ENCODE assay signal across 9 cellular contexts in the genomic region with DNA sequence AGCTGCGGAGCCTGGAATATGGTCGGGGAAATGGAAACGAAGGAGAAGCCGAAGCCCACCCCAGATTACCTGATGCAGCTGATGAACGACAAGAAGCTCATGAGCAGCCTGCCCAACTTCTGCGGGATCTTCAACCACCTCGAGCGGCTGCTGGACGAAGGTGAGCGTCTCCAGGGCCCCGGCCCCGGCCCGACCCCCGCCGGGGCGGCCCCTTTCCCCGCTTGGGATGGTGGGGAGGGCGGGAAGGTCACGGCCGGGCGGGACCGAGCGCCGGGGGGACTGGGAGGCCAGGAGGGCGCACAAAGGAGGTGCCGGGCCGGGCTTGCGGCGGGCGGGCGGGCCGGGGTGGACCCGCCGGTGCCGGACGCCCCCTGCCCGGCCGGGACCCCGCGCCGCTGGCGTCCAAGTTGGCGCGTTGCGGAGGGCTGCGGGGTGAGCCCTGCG. TPM values are rescaled to one million over a fixed set of nuclear protein-coding genes. Genes with fewer than 3 reads are reported as not detected.
A peak's percentile ranks its signal among the peaks of the same experiment; 100 is the strongest.
DNase-seq lines count a peak whose midpoint lies in the region; ATAC-seq, FAIRE-seq and TF ChIP-seq lines count a peak whose summit lies in the region.
"Had no signal": no experiment of that assay in that cellular context is flagged by ENCODE, and none has a peak within 500 bp of the region (broad histone marks: within the 10 kb centered on the region; RNA-seq: fewer than 3 reads in every experiment).

No MANE protein-coding gene starts in this region.

- peak overlapping the region; percentile 96 for H3K4me3 Mint-ChIP-seq in MCF 10A (ENCODE audit: unreplicated experiment)

- H2BK120ac ChIP-seq in mesendoderm (ENCODE audit: low read depth, low read length), result peak overlapping the region; percentile 82

- intact Hi-C loops in MCF 10A (cut with micrococcal nuclease) (loop anchor here (5.0 kb wide), 3 partner anchors 172 to 1832 kb away; no protein-coding TSS in a partner anchor), uterus (cut with DNase I; ENCODE audit: low total_unique reads) (no loop called here)

- H3K18ac ChIP-seq in mesendoderm (ENCODE audit: low read length), result peak overlapping the region; percentile 100

- TF ChIP-seq CTCF in AG04449 (IDR thresholded peaks at IDR 0.05; ENCODE audit: insufficient read depth, low read length, missing control alignments) (no peak), MCF 10A (IDR thresholded peaks at IDR 0.05; ENCODE audit: unreplicated experiment) (no peak), uterus (IDR thresholded peaks at IDR 0.05) (no peak)

- H3K36me3 ChIP-seq in mesendoderm (ENCODE audit: control insufficient read depth, insufficient read depth, low read length) (no peaks in the 10 kb centered on the region), uterus (no peaks in the 10 kb centered on the region)

- H3K27me3 ChIP-seq in mesendoderm (ENCODE audit: insufficient read depth, low read length, poor library complexity) (no peaks in the 10 kb centered on the region), uterus (no peaks in the 10 kb centered on the region)

- TF ChIP-seq POLR2A in uterus (IDR thresholded peaks at IDR 0.05), result no peak

- H3K9ac ChIP-seq in mesendoderm (ENCODE audit: low read length), result peak overlapping the region; percentile 85

- H3K27ac Mint-ChIP-seq in MCF 10A (ENCODE audit: low read depth, unreplicated experiment), result peak overlapping the region; percentile 93

- H4K8ac ChIP-seq in mesendoderm (ENCODE audit: low read depth, low read length), result peak overlapping the region; percentile 99

- CTCF ChIA-PET in AG04449 (lab: Yijun Ruan, JAX), result interaction anchor here (0.5 to 2.3 kb wide), 3 partner anchors 540 to 1831 kb away, joined by 3 to 11 read pairs (median 9); no protein-coding TSS in a partner anchor
- CTCF ChIA-PET in MCF 10A (lab: Yijun Ruan, JAX), result interaction anchor here (0.6 to 1.8 kb wide), 3 partner anchors 23 to 1537 kb away, joined by 3 to 8 read pairs (median 3); no protein-coding TSS in a partner anchor

- H3K27ac ChIP-seq in mesendoderm (ENCODE audit: low read depth, low read length), result peak overlapping the region; percentile 97
- H3K27ac ChIP-seq in uterus, result peak overlapping the region; percentile 100

- no CpG with 5 or more reads among the region's 47 CpGs for WGBS in mesendoderm (ENCODE audit: extremely low coverage, insufficient coverage, low lambda C conversion rate)

- no TSS peak for BruUV-seq in MCF 10A (replicated peaks; lab: Mats Ljungman, UMichigan)

- H3K4me3 ChIP-seq in AG04449 (ENCODE audit: low read depth, low read length) (peak overlapping the region; percentile 80), mesendoderm (ENCODE audit: low read length) (peak overlapping the region; percentile 80), uterus (peak overlapping the region; percentile 91 to 98)

- H3K23ac ChIP-seq in mesendoderm (ENCODE audit: low read length), result no peak overlapping the region

- H3K4me1 ChIP-seq in mesendoderm (ENCODE audit: control insufficient read depth, low read depth, low read length) (peaks cover 2% of the 10 kb centered on the region), uterus (no peaks in the 10 kb centered on the region)

- H2BK5ac ChIP-seq in mesendoderm (ENCODE audit: low read length), result no peak overlapping the region

- no peaks in the 10 kb centered on the region for H3K9me3 ChIP-seq in uterus

- no peak overlapping the region for H4K5ac ChIP-seq in mesendoderm (ENCODE audit: low read length)

- H3K36me3 Mint-ChIP-seq in MCF 10A (ENCODE audit: insufficient read depth, unreplicated experiment), result peaks cover 13% of the 10 kb centered on the region

- H3K4me1 Mint-ChIP-seq in MCF 10A (ENCODE audit: insufficient read depth, unreplicated experiment), result peaks cover 15% of the 10 kb centered on the region

- POLR2A ChIA-PET in AG04449 (lab: Yijun Ruan, JAX), result interaction anchor here (0.6 to 0.8 kb wide), 3 partner anchors 76 to 1500 kb away, joined by 3 read pairs; no protein-coding TSS in a partner anchor
- POLR2A ChIA-PET in MCF 10A (lab: Yijun Ruan, JAX), result interaction anchor here (0.6 to 7.1 kb wide), 8 partner anchors 13 to 983 kb away, joined by 3 to 45 read pairs (median 4); no protein-coding TSS in a partner anchor

- ATAC-seq in GM19397 (IDR thresholded peaks at IDR 0.05; ENCODE audit: unreplicated experiment), result peak; percentile 0
- ATAC-seq in HG02884 (IDR thresholded peaks at IDR 0.05; ENCODE audit: unreplicated experiment), result no peak

- FAIRE-seq in RCC 7860 (lab: Jason Lieb, UNC), result no peak
- FAIRE-seq: islet of Langerhans had no signal

- no peaks in the 10 kb centered on the region for H3K79me1 ChIP-seq in mesendoderm (ENCODE audit: low read length)

- peaks cover 28% of the 10 kb centered on the region for H3K79me2 ChIP-seq in mesendoderm (ENCODE audit: control insufficient read depth, insufficient read depth, low read length)

- H3K27me3 Mint-ChIP-seq in MCF 10A (ENCODE audit: insufficient read depth, unreplicated experiment), result no peaks in the 10 kb centered on the region

- H2BK15ac ChIP-seq in mesendoderm (replicated peaks; ENCODE audit: low read depth), result peak overlapping the region; percentile 67

- H3K9me3 Mint-ChIP-seq in MCF 10A (ENCODE audit: unreplicated experiment), result no peaks in the 10 kb centered on the region

- no peak overlapping the region for H2AK5ac ChIP-seq in mesendoderm (ENCODE audit: low read length)

- no peak for DNase-seq in AG04449 (ENCODE audit: low read depth, low spot score)
- peak; percentile 64 for DNase-seq in OCI-M1 (lab: John Stamatoyannopoulos, UW)
- DNase-seq in MCF 10A (ENCODE audit: unreplicated experiment), result peak; percentile 22
- DNase-seq in mesendoderm, result peak; percentile 59
- peak; percentile 23 to 41 for DNase-seq in uterus
- DNase-seq in RCC 7860 (ENCODE audit: low spot score), result no peak

- H3K4ac ChIP-seq in mesendoderm (ENCODE audit: low read depth, low read length), result peak overlapping the region; percentile 88

- no peak overlapping the region for H3K4me2 ChIP-seq in mesendoderm (ENCODE audit: low read length)

- peak overlapping the region; percentile 90 for H3K56ac ChIP-seq in mesendoderm (ENCODE audit: low read length)

RNA-seq across cellular contexts. Expression of gene QKI, which starts 0.7 kb away (rescaled TPM):
- total RNA-seq in MCF 10A (2022) (272 and 295 TPM in 2 replicates), uterus (100 to 1,000 TPM in 3 of 4 donors, 10 to 100 TPM in 1; 93.5 to 213 (median 164) TPM)
- 119 TPM for polyA plus RNA-seq in mesendoderm (2013, experiment 1 of 2)
- polyA plus RNA-seq in mesendoderm (2013, experiment 2 of 2), result 114 TPM

Comparison
In these comparisons a context has a peak if more than half of its experiments do, and no peak if none do; other contexts are left out.
1. DNase-seq: peak in OCI-M1 (single experiment), MCF 10A (single experiment), mesendoderm (single experiment) and uterus (2 of 2); none in AG04449 (single experiment) and RCC 7860 (single experiment).
2. Peak in every context shown above with its lines, with median percentiles within 50 percentile points of each other: H3K4me3 ChIP-seq.